8 cellular contexts compared by ENCODE assay signal in genomic region chr20:5222919-5223634, GRCh38.
A peak's percentile ranks its signal among the peaks of the same experiment; 100 is the strongest.
DNase-seq lines count a peak whose midpoint lies in the region; ATAC-seq, FAIRE-seq and TF ChIP-seq lines count a peak whose summit lies in the region.

No MANE protein-coding gene starts in this region.

- FAIRE-seq in D721Med (lab: Jason Lieb, UNC): no peak

- 36% methylated on average over 11 of the region's 11 CpGs for WGBS in esophagus muscularis mucosa

- no peak for TF ChIP-seq EP300 in esophagus muscularis mucosa (IDR thresholded peaks at IDR 0.05)

- no peaks in the 10 kb centered on the region for H3K36me3 Mint-ChIP-seq in nephron (ENCODE audit: low read depth)
- H3K36me3 Mint-ChIP-seq in stimulated activated memory B cell treated with anti-CD40 and anti-IgM and Interleukin-4, amounts not matched to agents 10 μg/mL and 1 μg/mL and 100 μg/mL, for 72 hours: no peaks in the 10 kb centered on the region

- H3K27me3 ChIP-seq in H7 (ENCODE audit: control insufficient read depth, insufficient read depth, low read length): no peaks in the 10 kb centered on the region
- H3K27me3 ChIP-seq in esophagus muscularis mucosa: no peaks in the 10 kb centered on the region
- H3K27me3 ChIP-seq in thoracic aorta (replicated peaks; ENCODE audit: insufficient read depth): no peaks in the 10 kb centered on the region

- intact Hi-C loops in esophagus muscularis mucosa (cut with DNase I): no loop called here

- no peak overlapping the region for H3K27ac Mint-ChIP-seq in nephron
- no peak overlapping the region for H3K27ac Mint-ChIP-seq in stimulated activated memory B cell treated with anti-CD40 and anti-IgM and Interleukin-4, amounts not matched to agents 10 μg/mL and 1 μg/mL and 100 μg/mL, for 72 hours

- no peaks in the 10 kb centered on the region for H3K4me1 Mint-ChIP-seq in nephron
- H3K4me1 Mint-ChIP-seq in stimulated activated memory B cell treated with anti-CD40 and anti-IgM and Interleukin-4, amounts not matched to agents 10 μg/mL and 1 μg/mL and 100 μg/mL, for 72 hours: no peaks in the 10 kb centered on the region

- H3K9me3 ChIP-seq in esophagus muscularis mucosa (no peaks in the 10 kb centered on the region), thoracic aorta (no peaks in the 10 kb centered on the region)

- H3K4me3 ChIP-seq in H7 (ENCODE audit: insufficient read depth, low read depth, low read length) (no peak overlapping the region), esophagus muscularis mucosa (no peak overlapping the region), thoracic aorta (no peak overlapping the region)

- TF ChIP-seq POLR2A in esophagus muscularis mucosa (IDR thresholded peaks at IDR 0.05; ENCODE audit: low read depth): no peak

- no peaks in the 10 kb centered on the region for H3K4me1 ChIP-seq in esophagus muscularis mucosa
- no peaks in the 10 kb centered on the region for H3K4me1 ChIP-seq in thoracic aorta (ENCODE audit: control insufficient read depth in 1 of 2, low read depth in 2 of 2)

- no peak overlapping the region for H3K4me3 Mint-ChIP-seq in nephron
- H3K4me3 Mint-ChIP-seq in stimulated activated memory B cell treated with anti-CD40 and anti-IgM and Interleukin-4, amounts not matched to agents 10 μg/mL and 1 μg/mL and 100 μg/mL, for 72 hours: no peak overlapping the region

- H3K36me3 ChIP-seq in H7 (replicated peaks; ENCODE audit: control insufficient read depth, insufficient read depth, low read length) (no peaks in the 10 kb centered on the region), esophagus muscularis mucosa (peaks cover 0 to 13% (median 4%) of the 10 kb centered on the region in 4 donors), thoracic aorta (peaks cover 7% of the 10 kb centered on the region)

- DNase-seq in D721Med (ENCODE audit: insufficient read length, low spot score) (no peak), H7 (peak; percentile 67), NCI-H69 (lab: John Stamatoyannopoulos, UW) (peak; percentile 62), esophagus muscularis mucosa (ENCODE audit: extremely low spot score) (no peak), thoracic aorta (ENCODE audit: low spot score) (no peak)
- DNase-seq in activated CD8-positive, alpha-beta memory T cell treated with anti-CD3 and anti-CD28 coated beads, Interleukin-2, amount 50 U/mL, for 1 hour (ENCODE audit: extremely low read depth): peak; percentile 7

- no peak for ATAC-seq in thoracic aorta (ENCODE audit: insufficient number of reproducible peaks, low FRiP score, low read depth)
- ATAC-seq in stimulated activated memory B cell treated with anti-CD40 and anti-IgM and Interleukin-4, amounts not matched to agents 10 μg/mL and 1 μg/mL and 100 μg/mL, for 72 hours: no peak

- no peaks in the 10 kb centered on the region for H3K9me3 Mint-ChIP-seq in nephron
- no peaks in the 10 kb centered on the region for H3K9me3 Mint-ChIP-seq in stimulated activated memory B cell treated with anti-CD40 and anti-IgM and Interleukin-4, amounts not matched to agents 10 μg/mL and 1 μg/mL and 100 μg/mL, for 72 hours

- TF ChIP-seq CTCF in D721Med (IDR thresholded peaks at IDR 0.05; ENCODE audit: insufficient read depth, missing control alignments) (peak; percentile 94), esophagus muscularis mucosa (IDR thresholded peaks at IDR 0.05) (peak; percentile 61 to 80 (median 61)), nephron (IDR thresholded peaks at IDR 0.05; ENCODE audit: unreplicated experiment in 3 of 3) (peak; percentile 62 to 74 (median 69)), thoracic aorta (IDR thresholded peaks at IDR 0.05) (peak; percentile 75)

- no peak overlapping the region for H3K27ac ChIP-seq in esophagus muscularis mucosa (replicated peaks in 1 of 4)
- H3K27ac ChIP-seq in thoracic aorta: no peak overlapping the region

- H3K27me3 Mint-ChIP-seq in nephron (ENCODE audit: low read depth): no peaks in the 10 kb centered on the region
- peaks cover 7% of the 10 kb centered on the region for H3K27me3 Mint-ChIP-seq in stimulated activated memory B cell treated with anti-CD40 and anti-IgM and Interleukin-4, amounts not matched to agents 10 μg/mL and 1 μg/mL and 100 μg/mL, for 72 hours

Comparison
In these comparisons a context has a peak if more than half of its experiments do, and no peak if none do; other contexts are left out.
1. DNase-seq: peak in H7 (single experiment), NCI-H69 (single experiment) and activated CD8-positive, alpha-beta memory T cell treated with anti-CD3 and anti-CD28 coated beads, Interleukin-2, amount 50 U/mL, for 1 hour (single experiment); none in D721Med (single experiment), esophagus muscularis mucosa (single experiment) and thoracic aorta (single experiment).
2. Peak in every context shown above with its lines, with median percentiles within 50 percentile points of each other: CTCF ChIP-seq.